8 cellular contexts compared by ENCODE assay signal in genomic region chr2:105545731-105546622, GRCh38.
DNase-seq lines count a peak whose midpoint lies in the region; ATAC-seq and TF ChIP-seq lines count a peak whose summit lies in the region.

No MANE protein-coding gene starts in this region.

- in situ Hi-C loops in astrocyte of the spinal cord (cut with HindIII; ENCODE audit: low sequenced_read_pairs) = no loop called here

- no peak overlapping the region for H3K4me3 ChIP-seq in astrocyte of the spinal cord (ENCODE audit: low read depth, low read length)

- peak; percentile 67 for DNase-seq in CD1c-positive myeloid dendritic cell (ENCODE audit: extremely low spot score)
- DNase-seq in NCI-H1694 (lab: John Stamatoyannopoulos, UW) = peak; percentile 74
- DNase-seq in T1000 (lab: John Stamatoyannopoulos, UW) = peak; percentile 31
- peak; percentile 69 for DNase-seq in astrocyte of the spinal cord (ENCODE audit: low read depth, low spot score)
- peak; percentile 79 for DNase-seq in inferior parietal cortex (ENCODE audit: extremely low spot score)
- DNase-seq in stimulated activated CD4-positive, alpha-beta T cell treated with anti-CD3 and anti-CD28 coated beads, Interleukin-1b, Interleukin-23, amount 100 ng/mL, for 4 hours (ENCODE audit: low read depth in 2 of 2) = peak; percentile 57

- peak; percentile 65 for ATAC-seq in GM21529 (IDR thresholded peaks at IDR 0.05; ENCODE audit: unreplicated experiment)
- ATAC-seq in HG03095 (IDR thresholded peaks at IDR 0.05; ENCODE audit: unreplicated experiment) = no peak

- peak; percentile 89 for TF ChIP-seq CTCF in astrocyte of the spinal cord (IDR thresholded peaks at IDR 0.05; ENCODE audit: low read depth, low read length)
